ENCODE assay signal across 11 cellular contexts in the genomic region with DNA sequence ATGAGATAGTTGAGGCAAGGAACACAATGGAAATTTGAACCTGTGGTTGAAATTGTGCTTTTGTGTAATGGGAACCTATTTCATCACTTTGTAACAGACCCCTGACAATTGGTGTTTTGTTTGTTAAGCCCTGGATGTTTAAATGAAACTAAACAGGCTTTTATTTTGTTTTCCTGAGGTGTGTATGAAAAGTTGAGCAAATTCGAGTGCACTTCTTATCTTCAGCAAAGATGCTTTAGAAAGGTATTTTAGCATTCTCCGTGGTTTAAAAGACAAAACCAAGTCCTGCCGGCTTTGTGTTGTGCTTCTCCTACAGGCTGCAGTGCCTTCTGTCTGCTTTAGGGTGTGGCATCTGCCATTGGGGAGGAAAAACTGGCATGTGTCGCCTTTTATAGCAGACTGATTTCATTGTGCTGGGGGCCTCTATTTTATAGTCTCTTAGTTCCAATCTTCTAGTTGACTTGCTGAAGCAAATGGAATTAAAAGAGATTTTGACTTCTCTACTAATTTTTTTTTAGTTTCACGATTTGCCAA. TPM values are rescaled to one million over a fixed set of nuclear protein-coding genes. Genes with fewer than 3 reads are reported as not detected.
A peak's percentile ranks its signal among the peaks of the same experiment; 100 is the strongest.
DNase-seq lines count a peak whose midpoint lies in the region; FAIRE-seq and TF ChIP-seq lines count a peak whose summit lies in the region.
"Had no signal": no experiment of that assay in that cellular context is flagged by ENCODE, and none has a peak within 500 bp of the region (broad histone marks: within the 10 kb centered on the region; RNA-seq: fewer than 3 reads in every experiment).

No MANE protein-coding gene starts in this region.

- CTCF ChIA-PET in activated CD4-positive, alpha-beta memory T cell treated with anti-CD3 and anti-CD28 coated beads, Interleukin-2, amount 10 ng/mL, durations not matched to agents 7 days and 5 days (lab: Charles Lee), result no interaction called here

- peaks cover 0 to 4% of the 10 kb centered on the region in 2 donors for H3K4me1 ChIP-seq in small intestine (ENCODE audit: control insufficient read depth in 2 of 2, insufficient read depth in 1 of 2, low read depth in 1 of 2, low read length in 1 of 2)

- no peaks in the 10 kb centered on the region for H3K27me3 Mint-ChIP-seq in activated CD4-positive, alpha-beta memory T cell treated with anti-CD3 and anti-CD28 coated beads, Interleukin-2, amount 10 ng/mL, durations not matched to agents 7 days and 5 days

- WGBS in small intestine, 3 donors, result 19 to 43% (median 35%) methylated on average over 5 of the region's 5 CpGs

- H3K27ac ChIP-seq in small intestine (ENCODE audit: low read depth in 1 of 2, low read length in 1 of 2), result no peak overlapping the region
- H3K27ac ChIP-seq: 22Rv1, epithelial cell of prostate had no signal

- no peak overlapping the region for H3K4me3 Mint-ChIP-seq in activated CD4-positive, alpha-beta memory T cell treated with anti-CD3 and anti-CD28 coated beads, Interleukin-2, amount 10 ng/mL, durations not matched to agents 7 days and 5 days

- H3K27ac Mint-ChIP-seq in activated CD4-positive, alpha-beta memory T cell treated with anti-CD3 and anti-CD28 coated beads, Interleukin-2, amount 10 ng/mL, durations not matched to agents 7 days and 5 days, result no peak overlapping the region

- POLR2A ChIA-PET in activated CD4-positive, alpha-beta memory T cell treated with anti-CD3 and anti-CD28 coated beads, Interleukin-2, amount 10 ng/mL, durations not matched to agents 7 days and 5 days (lab: Charles Lee), result no interaction called here

- no peak for TF ChIP-seq POLR2A in erythroblast (IDR thresholded peaks at IDR 0.05; ENCODE audit: low read length)

- H3K9me3 ChIP-seq in small intestine (ENCODE audit: control insufficient read depth, low read depth), result no peaks in the 10 kb centered on the region

- peaks cover 6% of the 10 kb centered on the region for H3K36me3 Mint-ChIP-seq in activated CD4-positive, alpha-beta memory T cell treated with anti-CD3 and anti-CD28 coated beads, Interleukin-2, amount 10 ng/mL, durations not matched to agents 7 days and 5 days (ENCODE audit: low read depth)

- H3K4me1 Mint-ChIP-seq in activated CD4-positive, alpha-beta memory T cell treated with anti-CD3 and anti-CD28 coated beads, Interleukin-2, amount 10 ng/mL, durations not matched to agents 7 days and 5 days, result peaks cover 20% of the 10 kb centered on the region

- DNase-seq in DMS79 treated with DMSO at 0.1 percent for 48 hours (lab: John Stamatoyannopoulos, UW) (peak; percentile 21), DMS79 (lab: John Stamatoyannopoulos, UW) (no peak), NCI-H69 (lab: John Stamatoyannopoulos, UW) (peak; percentile 87), erythroblast (lab: John Stamatoyannopoulos, UW) (peak; percentile 12 to 23), small intestine (peak; percentile 44), NCI-H2029 (lab: John Stamatoyannopoulos, UW) (no peak)
- no peak for DNase-seq in activated CD4-positive, alpha-beta T cell treated with anti-CD3 and anti-CD28 coated beads, Interleukin-2, amount 50 U/mL, for 48 hours
- DNase-seq in activated CD4-positive, alpha-beta memory T cell treated with anti-CD3 and anti-CD28 coated beads, Interleukin-2, amount 10 ng/mL, durations not matched to agents 7 days and 5 days, result no peak
- DNase-seq: retina had no signal

- H3K4me3 ChIP-seq in small intestine (ENCODE audit: low read depth in 1 of 2, low read length in 2 of 2), result no peak overlapping the region

- H3K9me3 Mint-ChIP-seq in activated CD4-positive, alpha-beta memory T cell treated with anti-CD3 and anti-CD28 coated beads, Interleukin-2, amount 10 ng/mL, durations not matched to agents 7 days and 5 days, result no peaks in the 10 kb centered on the region

- no peaks in the 10 kb centered on the region for H3K36me3 ChIP-seq in small intestine (ENCODE audit: control insufficient read depth in 2 of 2, insufficient read depth in 2 of 2, low read length in 2 of 2)

- H3K27me3 ChIP-seq in small intestine (ENCODE audit: control insufficient read depth in 2 of 2, insufficient read depth in 2 of 2, low read length in 2 of 2), result no peaks in the 10 kb centered on the region

- FAIRE-seq in small intestine (lab: Jason Lieb, UNC), result no peak

RNA-seq across cellular contexts. Expression of gene ARID1B, which starts 2.2 kb away (rescaled TPM):
- 10 to 100 TPM in 2 of 3 donors, 1 to 10 TPM in 1; 7.3 to 23.3 (median 10.7) TPM for polyA plus RNA-seq in small intestine
- total RNA-seq in activated CD4-positive, alpha-beta memory T cell treated with anti-CD3 and anti-CD28 coated beads, Interleukin-2, amount 10 ng/mL, durations not matched to agents 7 days and 5 days, result 10 to 100 TPM; 63.4 to 65.5 TPM

Comparison
In these comparisons a context has a peak if more than half of its experiments do, and no peak if none do; other contexts are left out.
1. DNase-seq: peak in DMS79 treated with DMSO at 0.1 percent for 48 hours (single experiment), NCI-H69 (single experiment), erythroblast (2 of 2) and small intestine (single experiment); none in DMS79 (single experiment), NCI-H2029 (single experiment), activated CD4-positive, alpha-beta T cell treated with anti-CD3 and anti-CD28 coated beads, Interleukin-2, amount 50 U/mL, for 48 hours (0 of 2) and activated CD4-positive, alpha-beta memory T cell treated with anti-CD3 and anti-CD28 coated beads, Interleukin-2, amount 10 ng/mL, durations not matched to agents 7 days and 5 days (single experiment).